Comparison of ENCODE assay signal across 1 cellular context in genomic region chr7:107469836-107470416, GRCh38.
TF ChIP-seq lines count a peak whose summit lies in the region.

Gene GPR22, plus strand, starts transcription at chr7:107470057. Its CDS starts 4,004 bp downstream, at chr7:107474061.

TF ChIP-seq in GM23338, 12 proteins besides CTCF, POLR2A, EP300 and RAD21:
- TF ChIP-seq ZNF462 (CRISPR knock-in tag; IDR thresholded peaks at IDR 0.05) (no peak), STAT1 (IDR thresholded peaks at IDR 0.05; ENCODE audit: unreplicated experiment) (no peak), EZH2phosphoT487 (IDR thresholded peaks at IDR 0.05; ENCODE audit: unreplicated experiment) (no peak), ZNF114 (CRISPR knock-in tag; IDR thresholded peaks at IDR 0.05) (no peak)
